Comparison of ENCODE assay signal across 1 cellular context in genomic region chr3:32412887-32413286, GRCh38.
A peak's percentile ranks its signal among the peaks of the same experiment; 100 is the strongest.
TF ChIP-seq lines count a peak whose summit lies in the region.

No MANE protein-coding gene starts in this region.

TF ChIP-seq in GM12878, 131 proteins besides CTCF, POLR2A, EP300 and RAD21:
- TF ChIP-seq IKZF2 (IDR thresholded peaks at IDR 0.05) (no peak), MXI1 (IDR thresholded peaks at IDR 0.05; ENCODE audit: low read depth, low read length) (no peak), YBX1 (IDR thresholded peaks at IDR 0.05) (no peak), MLLT1 (IDR thresholded peaks at IDR 0.05) (no peak), ZBTB33 (IDR thresholded peaks at IDR 0.05) (no peak), RELB (IDR thresholded peaks at IDR 0.05; ENCODE audit: low read depth) (no peak), CHD4 (IDR thresholded peaks at IDR 0.05) (no peak), RUNX3 (IDR thresholded peaks at IDR 0.05; ENCODE audit: low read length) (peak; percentile 21; the same call in 1 of the 2 replicates), ZBTB40 (IDR thresholded peaks at IDR 0.05; ENCODE audit: borderline replicate concordance) (peak; percentile 68; the same call in 1 of the 2 replicates), EZH2 (IDR thresholded peaks at IDR 0.05; ENCODE audit: borderline replicate concordance, control insufficient read depth, low read depth, low read length) (no peak)
